12 cellular contexts compared by ENCODE assay signal in the genomic region with DNA sequence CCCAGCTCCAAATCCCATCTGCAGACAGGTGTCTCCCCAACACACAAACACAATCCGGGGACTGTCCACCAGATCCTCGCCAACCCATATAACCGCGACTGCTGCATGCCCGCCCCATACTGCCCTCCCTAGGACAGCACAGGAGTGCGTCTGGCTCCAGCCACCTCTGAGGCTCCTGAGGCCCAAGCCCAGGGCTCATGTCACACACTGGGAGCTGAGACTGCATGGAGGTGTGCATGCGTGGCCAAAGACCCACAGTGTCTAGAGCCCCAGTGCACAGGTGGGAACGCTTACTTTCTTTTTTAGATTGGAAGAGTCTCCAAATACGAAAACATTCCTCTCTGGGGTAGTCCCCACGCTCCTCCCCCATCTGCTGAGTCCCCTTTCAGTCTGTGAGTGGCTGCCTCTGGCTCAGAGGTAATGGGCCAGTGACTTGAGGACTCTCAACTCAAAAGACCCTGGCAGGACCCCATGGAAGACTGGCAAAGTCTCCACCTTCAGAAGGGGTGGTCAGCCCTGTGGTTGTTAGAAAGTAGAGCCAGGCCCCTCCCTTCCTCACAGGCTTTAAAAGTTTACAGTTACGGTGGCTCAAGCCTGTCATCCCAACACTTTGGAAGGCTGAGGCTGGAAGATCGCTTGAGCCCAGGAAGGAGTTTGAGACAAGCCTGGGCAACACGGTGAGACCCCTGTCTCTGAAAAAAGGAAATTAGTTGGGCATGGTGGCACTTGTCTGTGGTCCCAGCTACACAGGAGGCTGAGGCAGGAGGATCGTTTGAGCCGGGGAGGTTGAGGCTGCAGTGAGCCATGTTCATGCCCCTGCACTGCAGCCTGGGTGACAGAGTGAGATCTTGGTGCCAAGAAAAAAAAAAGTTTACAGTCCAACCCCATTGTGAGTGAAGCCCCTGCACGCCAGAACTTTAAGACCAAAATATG. TPM values are rescaled to one million over a fixed set of nuclear protein-coding genes. Genes with fewer than 3 reads are reported as not detected.
DNase-seq lines count a peak whose midpoint lies in the region; ATAC-seq and TF ChIP-seq lines count a peak whose summit lies in the region.
"Had no signal": no experiment of that assay in that cellular context is flagged by ENCODE, and none has a peak within 500 bp of the region (broad histone marks: within the 10 kb centered on the region; RNA-seq: fewer than 3 reads in every experiment).

No MANE protein-coding gene starts in this region.

- H3K36me3 ChIP-seq in CD4-positive, alpha-beta memory T cell (ENCODE audit: insufficient read depth, low read length) = peaks cover 7% of the 10 kb centered on the region
- H3K36me3 ChIP-seq in Panc1 (ENCODE audit: control insufficient read depth, insufficient read depth, low read length) (no peaks in the 10 kb centered on the region; the same call in 1 of the 2 replicates), esophagus muscularis mucosa (peaks cover 0 to 24% (median 11%) of the 10 kb centered on the region in 4 donors), rectal smooth muscle tissue (ENCODE audit: control insufficient read depth, insufficient read depth, low read length) (no peaks in the 10 kb centered on the region)

- intact Hi-C loops in CD4-positive, alpha-beta memory T cell (cut with micrococcal nuclease) = loop anchor here (10.0 kb wide), 1 partner anchor 835 kb away; a partner anchor contains a TSS
- intact Hi-C loops in Panc1 (cut with micrococcal nuclease; ENCODE audit: unreplicated experiment) = no loop called here
- intact Hi-C loops in esophagus muscularis mucosa (cut with DNase I) = loop anchor here (5.0 kb wide), 1 partner anchor 167 kb away; a partner anchor contains a TSS

- H3K9me3 Mint-ChIP-seq in CD4-positive, alpha-beta memory T cell = no peaks in the 10 kb centered on the region

- WGBS in esophagus muscularis mucosa = 65% methylated on average over 15 of the region's 16 CpGs

- CTCF ChIA-PET in CD4-positive, alpha-beta memory T cell (lab: Charles Lee; ENCODE audit: partially characterized antibody) = interaction anchor here (1.1 to 10.4 kb wide), 6 partner anchors 20 to 280 kb away, joined by 3 to 80 read pairs (median 6); a partner anchor contains a TSS
- CTCF ChIA-PET in Panc1 (lab: Charles Lee) = interaction anchor here (0.5 kb wide), 1 partner anchor 25 kb away, joined by 3 read pairs; no protein-coding TSS in a partner anchor

- BruUV-seq in Panc1 (replicated peaks; lab: Mats Ljungman, UMichigan) = no TSS peak

- H3K4me1 ChIP-seq in CD4-positive, alpha-beta memory T cell (ENCODE audit: insufficient read depth, low read length) = peaks cover 70% of the 10 kb centered on the region
- H3K4me1 ChIP-seq in Panc1 (ENCODE audit: control insufficient read depth, insufficient read depth, low read length) = peaks cover 19% of the 10 kb centered on the region
- peaks cover 56 to 74% (median 72%) of the 10 kb centered on the region in 4 donors for H3K4me1 ChIP-seq in esophagus muscularis mucosa
- peaks cover 29% of the 10 kb centered on the region for H3K4me1 ChIP-seq in rectal smooth muscle tissue (ENCODE audit: control insufficient read depth, insufficient read depth, low read length)

- peaks cover 32 to 60% (median 45%) of the 10 kb centered on the region in 4 donors for H3K4me1 Mint-ChIP-seq in CD4-positive, alpha-beta memory T cell

- H3K27ac Mint-ChIP-seq in CD4-positive, alpha-beta memory T cell = peak overlapping the region; percentile 85 to 99 (median 90)

- POLR2A ChIA-PET in CD4-positive, alpha-beta memory T cell (lab: Charles Lee; ENCODE audit: partially characterized antibody) = interaction anchor here (0.7 to 2.6 kb wide), 10 partner anchors 15 to 1195 kb away, joined by 3 to 10 read pairs (median 4); a partner anchor contains a TSS
- POLR2A ChIA-PET in Panc1 (lab: Charles Lee) = no interaction called here

- DNase-seq in CD4-positive, alpha-beta memory T cell = no peak
- DNase-seq in Panc1 (ENCODE audit: low read depth, low spot score) = no peak
- DNase-seq in esophagus muscularis mucosa (ENCODE audit: extremely low spot score) = no peak
- no peak for DNase-seq in NCI-H2196 treated with DMSO at 0.1 percent for 48 hours (lab: John Stamatoyannopoulos, UW; ENCODE audit: unreplicated experiment)
- no peak for DNase-seq in Ammon's horn (ENCODE audit: low spot score)
- no peak for DNase-seq in GM10266 (ENCODE audit: extremely low spot score)
- no peak for DNase-seq in NCI-H1436 treated with DMSO at 0.1 percent for 48 hours (lab: John Stamatoyannopoulos, UW)
- DNase-seq: activated CD4-positive, alpha-beta T cell treated with anti-CD3 and anti-CD28 coated beads, Interleukin-2, amount 50 U/mL, for 4 hours; Calu3; NCI-H187 had no signal

- peak overlapping the region; percentile 86 for H3K27ac ChIP-seq in CD4-positive, alpha-beta memory T cell (ENCODE audit: low read depth, low read length)
- H3K27ac ChIP-seq in Panc1 (ENCODE audit: low read length) (peak overlapping the region; percentile 17; the same call in 1 of the 2 replicates), esophagus muscularis mucosa (replicated peaks in 1 of 4) (peak overlapping the region; percentile 97 to 99 (median 98)), rectal smooth muscle tissue (ENCODE audit: low read depth, low read length) (peak overlapping the region; percentile 91)

- no peak for TF ChIP-seq POLR2A in esophagus muscularis mucosa (IDR thresholded peaks at IDR 0.05; ENCODE audit: low read depth)

- no peak overlapping the region for H3K4me3 ChIP-seq in CD4-positive, alpha-beta memory T cell (ENCODE audit: low read length in 2 of 2)
- H3K4me3 ChIP-seq in Panc1 (ENCODE audit: low read depth in 2 of 2, low read length in 2 of 2) (no peak overlapping the region), esophagus muscularis mucosa (peak overlapping the region; percentile 84 to 98 (median 96)), rectal smooth muscle tissue (ENCODE audit: low read length) (peak overlapping the region; percentile 94)

- in situ Hi-C loops in Panc1 (cut with HindIII; ENCODE audit: low pct_unique_long_range_greater_than_20kb, low sequenced_read_pairs) = no loop called here

- peaks cover 7% of the 10 kb centered on the region for H3K27me3 ChIP-seq in CD4-positive, alpha-beta memory T cell (ENCODE audit: insufficient read depth, low read length)
- no peaks in the 10 kb centered on the region for H3K27me3 ChIP-seq in Panc1 (ENCODE audit: control insufficient read depth, insufficient read depth, low read length)
- no peaks in the 10 kb centered on the region for H3K27me3 ChIP-seq in esophagus muscularis mucosa
- no peaks in the 10 kb centered on the region for H3K27me3 ChIP-seq in rectal smooth muscle tissue (ENCODE audit: control insufficient read depth, insufficient read depth, low read length)

- H3K27me3 Mint-ChIP-seq in CD4-positive, alpha-beta memory T cell = peaks cover 0 to 3% of the 10 kb centered on the region in 2 donors

- no peaks in the 10 kb centered on the region for H3K9me3 ChIP-seq in CD4-positive, alpha-beta memory T cell (ENCODE audit: control insufficient read depth in 1 of 2, low read length in 2 of 2)
- H3K9me3 ChIP-seq in Panc1 (ENCODE audit: control insufficient read depth, insufficient read depth, low read depth, low read length) (no peaks in the 10 kb centered on the region), esophagus muscularis mucosa (no peaks in the 10 kb centered on the region)

- H3K9ac ChIP-seq in rectal smooth muscle tissue (ENCODE audit: low read length) = no peak overlapping the region

- TF ChIP-seq EP300 in esophagus muscularis mucosa (IDR thresholded peaks at IDR 0.05) = no peak

- peak overlapping the region; percentile 62 to 89 (median 82) for H3K4me3 Mint-ChIP-seq in CD4-positive, alpha-beta memory T cell

- ATAC-seq in Panc1 = no peak

- TF ChIP-seq CTCF in Panc1 (IDR thresholded peaks at IDR 0.05) (no peak; the same call in 1 of the 2 replicates), esophagus muscularis mucosa (IDR thresholded peaks at IDR 0.05) (no peak), GM10266 (IDR thresholded peaks at IDR 0.05; ENCODE audit: control insufficient read depth, insufficient read depth, low read depth, missing control alignments) (no peak)

- H3K36me3 Mint-ChIP-seq in CD4-positive, alpha-beta memory T cell = peaks cover 0 to 33% of the 10 kb centered on the region in 2 donors

RNA-seq across cellular contexts. Expression of a gene that starts 2.3 kb away (rescaled TPM):
- 100 to 1,000 TPM; 181 to 198 TPM for total RNA-seq in CD4-positive, alpha-beta memory T cell
- 10 to 100 TPM; 22.8 to 38.8 TPM for polyA plus RNA-seq in CD4-positive, alpha-beta memory T cell
- total RNA-seq in Panc1 (2021; ENCODE audit: unreplicated experiment) (14.5 TPM), esophagus muscularis mucosa (100 to 1,000 TPM; 129 to 251 (median 173) TPM)
- polyA plus RNA-seq in Panc1 (2012; ENCODE audit: insufficient read length) = 11.6 TPM

RNA-seq across cellular contexts. Expression of a gene that starts 53.1 kb away (rescaled TPM):
- total RNA-seq in CD4-positive, alpha-beta memory T cell = 1 to 10 TPM; 7.5 to 8.5 TPM
- 1 to 10 TPM; 5.7 to 6.2 TPM for polyA plus RNA-seq in CD4-positive, alpha-beta memory T cell
- total RNA-seq in Panc1 (2021; ENCODE audit: unreplicated experiment) = not detected
- polyA plus RNA-seq in Panc1 (2012; ENCODE audit: insufficient read length) = not detected
- under 1 TPM in 1 of 4 donors, not detected in 3; 0.39 TPM for total RNA-seq in esophagus muscularis mucosa
- total RNA-seq: Calu3, cerebellum had no signal

Comparison
In these comparisons a context has a peak if more than half of its experiments do, and no peak if none do; other contexts are left out.
1. H3K27ac ChIP-seq: peak in every context shown above with its lines; median percentile 98 in esophagus muscularis mucosa; 91 in rectal smooth muscle tissue; 86 in CD4-positive, alpha-beta memory T cell; 17 in Panc1.
2. H3K4me3 ChIP-seq: peak in esophagus muscularis mucosa (4 of 4) and rectal smooth muscle tissue (single experiment); none in CD4-positive, alpha-beta memory T cell (0 of 2) and Panc1 (0 of 2).